ENCODE assay signal across 3 cellular contexts in the genomic region with DNA sequence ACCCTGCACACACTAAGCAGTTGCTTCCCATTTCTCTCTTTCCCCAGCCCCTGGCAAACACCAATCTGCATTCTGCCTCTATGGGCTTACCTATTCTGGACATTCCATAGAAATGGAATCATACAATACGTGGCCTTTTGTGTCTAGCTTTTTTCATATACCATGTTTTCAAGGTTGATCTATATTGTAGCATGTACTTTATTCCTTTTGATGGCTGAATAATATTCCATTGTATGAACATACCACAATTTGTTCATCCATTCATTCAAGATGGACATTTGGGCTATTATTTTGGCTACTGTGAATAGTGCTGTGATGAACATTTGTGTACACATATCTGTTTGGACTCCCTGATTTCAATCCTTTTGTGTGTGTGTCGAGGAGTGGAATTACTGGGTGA.
A peak's percentile ranks its signal among the peaks of the same experiment; 100 is the strongest.
TF ChIP-seq lines count a peak whose summit lies in the region.

No MANE protein-coding gene starts in this region.

TF ChIP-seq in SK-N-SH treated with all-trans-retinoic acid at 6 μM for 48 hours, 23 proteins besides CTCF, POLR2A, EP300 and RAD21 (continued from another document):
- TF ChIP-seq, protein P1, sequence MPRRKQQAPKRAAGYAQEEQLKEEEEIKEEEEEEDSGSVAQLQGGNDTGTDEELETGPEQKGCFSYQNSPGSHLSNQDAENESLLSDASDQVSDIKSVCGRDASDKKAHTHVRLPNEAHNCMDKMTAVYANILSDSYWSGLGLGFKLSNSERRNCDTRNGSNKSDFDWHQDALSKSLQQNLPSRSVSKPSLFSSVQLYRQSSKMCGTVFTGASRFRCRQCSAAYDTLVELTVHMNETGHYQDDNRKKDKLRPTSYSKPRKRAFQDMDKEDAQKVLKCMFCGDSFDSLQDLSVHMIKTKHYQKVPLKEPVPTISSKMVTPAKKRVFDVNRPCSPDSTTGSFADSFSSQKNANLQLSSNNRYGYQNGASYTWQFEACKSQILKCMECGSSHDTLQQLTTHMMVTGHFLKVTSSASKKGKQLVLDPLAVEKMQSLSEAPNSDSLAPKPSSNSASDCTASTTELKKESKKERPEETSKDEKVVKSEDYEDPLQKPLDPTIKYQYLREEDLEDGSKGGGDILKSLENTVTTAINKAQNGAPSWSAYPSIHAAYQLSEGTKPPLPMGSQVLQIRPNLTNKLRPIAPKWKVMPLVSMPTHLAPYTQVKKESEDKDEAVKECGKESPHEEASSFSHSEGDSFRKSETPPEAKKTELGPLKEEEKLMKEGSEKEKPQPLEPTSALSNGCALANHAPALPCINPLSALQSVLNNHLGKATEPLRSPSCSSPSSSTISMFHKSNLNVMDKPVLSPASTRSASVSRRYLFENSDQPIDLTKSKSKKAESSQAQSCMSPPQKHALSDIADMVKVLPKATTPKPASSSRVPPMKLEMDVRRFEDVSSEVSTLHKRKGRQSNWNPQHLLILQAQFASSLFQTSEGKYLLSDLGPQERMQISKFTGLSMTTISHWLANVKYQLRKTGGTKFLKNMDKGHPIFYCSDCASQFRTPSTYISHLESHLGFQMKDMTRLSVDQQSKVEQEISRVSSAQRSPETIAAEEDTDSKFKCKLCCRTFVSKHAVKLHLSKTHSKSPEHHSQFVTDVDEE (CRISPR knock-in tag; IDR thresholded peaks at IDR 0.05): no peak
- TF ChIP-seq PPARA (CRISPR knock-in tag; IDR thresholded peaks at IDR 0.05; ENCODE audit: borderline replicate concordance) (no peak), ARNTL (CRISPR knock-in tag; IDR thresholded peaks at IDR 0.05; ENCODE audit: borderline replicate concordance, low read depth) (no peak), TOX (CRISPR knock-in tag; IDR thresholded peaks at IDR 0.05; ENCODE audit: borderline replicate concordance) (no peak), ZFP3 (CRISPR knock-in tag; IDR thresholded peaks at IDR 0.05) (no peak), ZNF8 (CRISPR knock-in tag; IDR thresholded peaks at IDR 0.05) (peak; percentile 93), ZC3H10 (CRISPR knock-in tag; IDR thresholded peaks at IDR 0.05) (no peak)

TF ChIP-seq in SK-N-SH, 30 proteins besides CTCF, POLR2A, EP300 and RAD21 (continued from another document):
- TF ChIP-seq, protein P2, sequence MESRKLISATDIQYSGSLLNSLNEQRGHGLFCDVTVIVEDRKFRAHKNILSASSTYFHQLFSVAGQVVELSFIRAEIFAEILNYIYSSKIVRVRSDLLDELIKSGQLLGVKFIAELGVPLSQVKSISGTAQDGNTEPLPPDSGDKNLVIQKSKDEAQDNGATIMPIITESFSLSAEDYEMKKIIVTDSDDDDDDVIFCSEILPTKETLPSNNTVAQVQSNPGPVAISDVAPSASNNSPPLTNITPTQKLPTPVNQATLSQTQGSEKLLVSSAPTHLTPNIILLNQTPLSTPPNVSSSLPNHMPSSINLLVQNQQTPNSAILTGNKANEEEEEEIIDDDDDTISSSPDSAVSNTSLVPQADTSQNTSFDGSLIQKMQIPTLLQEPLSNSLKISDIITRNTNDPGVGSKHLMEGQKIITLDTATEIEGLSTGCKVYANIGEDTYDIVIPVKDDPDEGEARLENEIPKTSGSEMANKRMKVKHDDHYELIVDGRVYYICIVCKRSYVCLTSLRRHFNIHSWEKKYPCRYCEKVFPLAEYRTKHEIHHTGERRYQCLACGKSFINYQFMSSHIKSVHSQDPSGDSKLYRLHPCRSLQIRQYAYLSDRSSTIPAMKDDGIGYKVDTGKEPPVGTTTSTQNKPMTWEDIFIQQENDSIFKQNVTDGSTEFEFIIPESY (IDR thresholded peaks at IDR 0.05; ENCODE audit: borderline replicate concordance, low read depth): no peak
- no peak for TF ChIP-seq POLR2AphosphoS5 (IDR thresholded peaks at IDR 0.05; ENCODE audit: low read depth, low read length)
- TF ChIP-seq TEAD4 (IDR thresholded peaks at IDR 0.05; ENCODE audit: borderline replicate concordance, insufficient read depth): no peak
- TF ChIP-seq EZH2phosphoT487 (IDR thresholded peaks at IDR 0.05; ENCODE audit: borderline replicate concordance, low read depth): no peak
- no peak for TF ChIP-seq IRF3 (IDR thresholded peaks at IDR 0.05; ENCODE audit: low read depth, low read length)
- TF ChIP-seq USF1 (IDR thresholded peaks at IDR 0.05; ENCODE audit: borderline replicate concordance, low read depth): no peak
- no peak for TF ChIP-seq RFX5 (IDR thresholded peaks at IDR 0.05; ENCODE audit: low read length)
- no peak for TF ChIP-seq RXRA (IDR thresholded peaks at IDR 0.05; ENCODE audit: borderline replicate concordance, low read depth)
- no peak for TF ChIP-seq GABPA (IDR thresholded peaks at IDR 0.05; ENCODE audit: low read depth)
- no peak for TF ChIP-seq ELF1 (IDR thresholded peaks at IDR 0.05)
- no peak for TF ChIP-seq JUND (IDR thresholded peaks at IDR 0.05)
- TF ChIP-seq, protein P3, sequence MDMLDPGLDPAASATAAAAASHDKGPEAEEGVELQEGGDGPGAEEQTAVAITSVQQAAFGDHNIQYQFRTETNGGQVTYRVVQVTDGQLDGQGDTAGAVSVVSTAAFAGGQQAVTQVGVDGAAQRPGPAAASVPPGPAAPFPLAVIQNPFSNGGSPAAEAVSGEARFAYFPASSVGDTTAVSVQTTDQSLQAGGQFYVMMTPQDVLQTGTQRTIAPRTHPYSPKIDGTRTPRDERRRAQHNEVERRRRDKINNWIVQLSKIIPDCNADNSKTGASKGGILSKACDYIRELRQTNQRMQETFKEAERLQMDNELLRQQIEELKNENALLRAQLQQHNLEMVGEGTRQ (IDR thresholded peaks at IDR 0.05; ENCODE audit: borderline replicate concordance, low read depth, low read length): no peak
- TF ChIP-seq TAF1 (IDR thresholded peaks at IDR 0.05; ENCODE audit: borderline replicate concordance, low read depth, low read length): no peak
- TF ChIP-seq GATA2 (CRISPR knock-in tag; IDR thresholded peaks at IDR 0.05): no peak

TF ChIP-seq in HEK293, 187 proteins besides CTCF, POLR2A, EP300 and RAD21 (continued from another document):
- TF ChIP-seq, protein P4, sequence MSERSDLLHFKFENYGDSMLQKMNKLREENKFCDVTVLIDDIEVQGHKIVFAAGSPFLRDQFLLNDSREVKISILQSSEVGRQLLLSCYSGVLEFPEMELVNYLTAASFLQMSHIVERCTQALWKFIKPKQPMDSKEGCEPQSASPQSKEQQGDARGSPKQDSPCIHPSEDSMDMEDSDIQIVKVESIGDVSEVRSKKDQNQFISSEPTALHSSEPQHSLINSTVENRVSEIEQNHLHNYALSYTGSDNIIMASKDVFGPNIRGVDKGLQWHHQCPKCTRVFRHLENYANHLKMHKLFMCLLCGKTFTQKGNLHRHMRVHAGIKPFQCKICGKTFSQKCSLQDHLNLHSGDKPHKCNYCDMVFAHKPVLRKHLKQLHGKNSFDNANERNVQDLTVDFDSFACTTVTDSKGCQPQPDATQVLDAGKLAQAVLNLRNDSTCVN (tag by site-specific recombination; optimal IDR thresholded peaks at IDR 0.05): no peak
- TF ChIP-seq, protein P5, sequence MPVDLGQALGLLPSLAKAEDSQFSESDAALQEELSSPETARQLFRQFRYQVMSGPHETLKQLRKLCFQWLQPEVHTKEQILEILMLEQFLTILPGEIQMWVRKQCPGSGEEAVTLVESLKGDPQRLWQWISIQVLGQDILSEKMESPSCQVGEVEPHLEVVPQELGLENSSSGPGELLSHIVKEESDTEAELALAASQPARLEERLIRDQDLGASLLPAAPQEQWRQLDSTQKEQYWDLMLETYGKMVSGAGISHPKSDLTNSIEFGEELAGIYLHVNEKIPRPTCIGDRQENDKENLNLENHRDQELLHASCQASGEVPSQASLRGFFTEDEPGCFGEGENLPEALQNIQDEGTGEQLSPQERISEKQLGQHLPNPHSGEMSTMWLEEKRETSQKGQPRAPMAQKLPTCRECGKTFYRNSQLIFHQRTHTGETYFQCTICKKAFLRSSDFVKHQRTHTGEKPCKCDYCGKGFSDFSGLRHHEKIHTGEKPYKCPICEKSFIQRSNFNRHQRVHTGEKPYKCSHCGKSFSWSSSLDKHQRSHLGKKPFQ (tag by site-specific recombination; IDR thresholded peaks at IDR 0.05): no peak
- TF ChIP-seq EGR2 (tag by site-specific recombination; IDR thresholded peaks at IDR 0.05; ENCODE audit: low read depth) (no peak), ZNF146 (tag by site-specific recombination; IDR thresholded peaks at IDR 0.05) (peak; percentile 55; the same call in 1 of the 2 replicates)
